Comparison of ENCODE assay signal across 23 cellular contexts in genomic region chr4:187135878-187136277, GRCh38.
"Had no signal": no experiment of that assay in that cellular context is flagged by ENCODE, and none has a peak within 500 bp of the region (broad histone marks: within the 10 kb centered on the region; RNA-seq: fewer than 3 reads in every experiment).

No MANE protein-coding gene starts in this region.

- H3K4me3 Mint-ChIP-seq: immature natural killer cell; memory B cell; naive thymus-derived CD4-positive, alpha-beta T cell had no signal

- H3K9me3 ChIP-seq: esophagus muscularis mucosa, gastroesophageal sphincter, heart left ventricle, lower lobe of right lung had no signal

- H3K4me1 ChIP-seq: esophagus muscularis mucosa, foreskin keratinocyte, gastroesophageal sphincter, heart left ventricle, lower lobe of right lung had no signal

- H3K36me3 ChIP-seq: esophagus muscularis mucosa, gastroesophageal sphincter, heart left ventricle, lower lobe of right lung had no signal

- H3K27ac Mint-ChIP-seq: immature natural killer cell; memory B cell; naive thymus-derived CD4-positive, alpha-beta T cell had no signal

- H3K27me3 Mint-ChIP-seq: memory B cell; naive thymus-derived CD4-positive, alpha-beta T cell had no signal

- ATAC-seq: foreskin keratinocyte; gastroesophageal sphincter; heart left ventricle; left colon; left lobe of liver; left ventricle myocardium superior; naive thymus-derived CD4-positive, alpha-beta T cell had no signal

- H3K4me3 ChIP-seq: coronary artery, dorsolateral prefrontal cortex, esophagus muscularis mucosa, gastroesophageal sphincter, heart left ventricle, hepatocyte, lower lobe of right lung had no signal

- DNase-seq: dermis blood vessel endothelial cell; dorsolateral prefrontal cortex; effector CD4-positive, alpha-beta T cell; effector memory CD4-positive, alpha-beta T cell; foreskin keratinocyte; heart left ventricle; hypothalamus; immature natural killer cell; islet precursor cell; kidney; kidney glomerular epithelial cell; left colon; left ventricle myocardium superior; lower lobe of right lung; mesendoderm; midbrain; naive thymus-derived CD4-positive, alpha-beta T cell had no signal

- H3K4me1 Mint-ChIP-seq: immature natural killer cell; memory B cell; naive thymus-derived CD4-positive, alpha-beta T cell had no signal

- H3K36me3 Mint-ChIP-seq: immature natural killer cell; memory B cell; naive thymus-derived CD4-positive, alpha-beta T cell had no signal

- H3K27ac ChIP-seq: coronary artery, dorsolateral prefrontal cortex, esophagus muscularis mucosa, foreskin keratinocyte, gastroesophageal sphincter, heart left ventricle, hepatocyte, lower lobe of right lung had no signal

- H3K27me3 ChIP-seq: esophagus muscularis mucosa, foreskin keratinocyte, gastroesophageal sphincter, heart left ventricle, hepatocyte had no signal
